1 cellular context compared by ENCODE assay signal in genomic region chr1:235259133-235259778, GRCh38.
TF ChIP-seq lines count a peak whose summit lies in the region.

No MANE protein-coding gene starts in this region.

TF ChIP-seq in GM12878, 131 proteins besides CTCF, POLR2A, EP300 and RAD21 (continued from another document):
- TF ChIP-seq MLLT1 (IDR thresholded peaks at IDR 0.05) (0 out of 2 replicates have a peak, but pooled peaks have one; percentile 16), RCOR1 (conservative IDR thresholded peaks at IDR 0.05; ENCODE audit: low read depth, low read length) (no peak), BHLHE40 (IDR thresholded peaks at IDR 0.05; ENCODE audit: borderline replicate concordance in 1 of 2, low read depth in 2 of 2, low read length in 1 of 2) (peak in 1 of 2 experiments; percentile 33; a peak in 1 of 4 replicates), SRF (IDR thresholded peaks at IDR 0.05; ENCODE audit: low read depth in 2 of 2, low read length in 2 of 2) (no peak), MXI1 (IDR thresholded peaks at IDR 0.05; ENCODE audit: low read depth, low read length) (no peak), CEBPB (IDR thresholded peaks at IDR 0.05; ENCODE audit: borderline replicate concordance in 1 of 2, low read depth in 2 of 2, low read length in 2 of 2) (no peak), USF2 (IDR thresholded peaks at IDR 0.05; ENCODE audit: borderline replicate concordance, low read depth, low read length) (no peak), ZBTB33 (IDR thresholded peaks at IDR 0.05) (no peak), SMARCA5 (IDR thresholded peaks at IDR 0.05) (peak; percentile 62; the same call in 1 of the 2 replicates), ETV6 (conservative IDR thresholded peaks at IDR 0.05 in 1 of 2, IDR thresholded peaks at IDR 0.05 in 1 of 2; ENCODE audit: borderline replicate concordance in 1 of 2, low read depth in 1 of 2) (peak in 1 of 2 experiments; percentile 18; a peak in 1 of 4 replicates)
